ENCODE assay signal across 19 cellular contexts in the genomic region with DNA sequence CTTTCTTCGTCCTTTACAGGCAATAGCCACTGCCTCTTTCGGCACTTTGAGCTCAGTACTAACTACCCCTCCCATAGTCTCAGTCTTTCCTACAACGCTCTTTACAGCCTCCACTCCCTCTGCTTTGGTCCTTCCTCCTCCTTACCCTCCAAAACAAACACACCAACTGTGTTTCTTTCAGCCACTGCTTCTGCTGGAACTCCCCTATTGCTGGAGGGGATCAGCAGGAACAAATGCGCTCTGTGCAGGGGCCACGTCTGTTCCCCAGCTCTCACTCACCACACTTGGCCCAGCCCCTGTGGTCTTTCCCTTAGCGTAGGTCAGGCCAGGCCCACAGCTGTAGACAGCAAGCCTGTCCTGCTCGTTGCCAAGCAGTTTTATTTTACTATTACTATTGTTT. TPM values are rescaled to one million over a fixed set of nuclear protein-coding genes. Genes with fewer than 3 reads are reported as not detected.
DNase-seq lines count a peak whose midpoint lies in the region; ATAC-seq and TF ChIP-seq lines count a peak whose summit lies in the region.
"Had no signal": no experiment of that assay in that cellular context is flagged by ENCODE, and none has a peak within 500 bp of the region (broad histone marks: within the 10 kb centered on the region; RNA-seq: fewer than 3 reads in every experiment).

No MANE protein-coding gene starts in this region.

- intact Hi-C loops in lower leg skin (cut with DNase I; ENCODE audit: low total_unique reads): no loop called here

- H3K4me1 ChIP-seq in tibial nerve: peaks cover 0 to 82% (median 15%) of the 10 kb centered on the region in 4 donors
- H3K4me1 ChIP-seq: BE2C had no signal

- TF ChIP-seq POLR2A in tibial nerve (IDR thresholded peaks at IDR 0.05): no peak
- no peak for TF ChIP-seq POLR2A in lower leg skin (IDR thresholded peaks at IDR 0.05)

- ATAC-seq in activated T-cell treated with anti-CD3 and anti-CD28 coated beads, Interleukin-2, amount 50 U/mL, for 72 hours (replicated peaks in 1 of 2): no peak
- ATAC-seq: T-cell had no signal

- no peaks in the 10 kb centered on the region for H3K36me3 Mint-ChIP-seq in activated T-cell treated with anti-CD3 and anti-CD28 coated beads, Interleukin-2, amount 50 U/mL, for 72 hours (ENCODE audit: insufficient read depth in 2 of 2)
- H3K36me3 Mint-ChIP-seq in nephron (ENCODE audit: low read depth): no peaks in the 10 kb centered on the region
- H3K36me3 Mint-ChIP-seq: stimulated activated effector memory CD8-positive, alpha-beta T cell treated with anti-CD3 and anti-CD28 coated beads, Interleukin-12 subunit alpha, Interleukin-12 subunit beta, amount 100 ng/mL, for 72 hours; T-cell had no signal

- TF ChIP-seq CTCF in nephron (IDR thresholded peaks at IDR 0.05; ENCODE audit: unreplicated experiment in 3 of 3): no peak
- no peak for TF ChIP-seq CTCF in tibial nerve (IDR thresholded peaks at IDR 0.05)
- no peak for TF ChIP-seq CTCF in lower leg skin (IDR thresholded peaks at IDR 0.05)

- H3K4me3 Mint-ChIP-seq in activated T-cell treated with anti-CD3 and anti-CD28 coated beads, Interleukin-2, amount 50 U/mL, for 72 hours: no peak overlapping the region
- peak overlapping the region in 1 of 3 experiments; percentile 3 for H3K4me3 Mint-ChIP-seq in nephron
- H3K4me3 Mint-ChIP-seq: activated CD4-positive, alpha-beta T cell treated with anti-CD3 and anti-CD28 coated beads, Interleukin-2, amount 10 ng/mL, durations not matched to agents 24 days and 14 days; stimulated activated effector memory CD8-positive, alpha-beta T cell treated with anti-CD3 and anti-CD28 coated beads, Interleukin-12 subunit alpha, Interleukin-12 subunit beta, amount 100 ng/mL, for 72 hours; T-cell had no signal

- H3K4me3 ChIP-seq in tibial nerve (no peak overlapping the region), lower leg skin (ENCODE audit: low read depth, poor library complexity, severe bottlenecking) (no peak overlapping the region)

- peak overlapping the region; percentile 5 for H3K27ac Mint-ChIP-seq in activated T-cell treated with anti-CD3 and anti-CD28 coated beads, Interleukin-2, amount 50 U/mL, for 72 hours
- peak overlapping the region in 2 of 3 experiments; percentile 7 to 67 for H3K27ac Mint-ChIP-seq in nephron
- H3K27ac Mint-ChIP-seq: activated CD4-positive, alpha-beta T cell treated with anti-CD3 and anti-CD28 coated beads, Interleukin-2, amount 10 ng/mL, durations not matched to agents 24 days and 14 days; stimulated activated effector memory CD8-positive, alpha-beta T cell treated with anti-CD3 and anti-CD28 coated beads, Interleukin-12 subunit alpha, Interleukin-12 subunit beta, amount 100 ng/mL, for 72 hours; T-cell had no signal

- DNase-seq in activated T-cell treated with anti-CD3 and anti-CD28 coated beads, Interleukin-2, amount 50 U/mL, for 72 hours: no peak
- no peak for DNase-seq in activated T-cell treated with anti-CD3 and anti-CD28 coated beads, Interleukin-2, amount 50 U/mL, for 1 hour
- DNase-seq in ecto neural progenitor cell (ENCODE audit: low spot score) (peak; percentile 53), tibial nerve (ENCODE audit: low spot score in 2 of 2) (no peak), HCEC 1CT (no peak), dedifferentiated amniotic fluid mesenchymal stem cell (ENCODE audit: extremely low spot score) (no peak), lower leg skin (ENCODE audit: low spot score in 2 of 2) (no peak)
- DNase-seq: activated CD4-positive, alpha-beta T cell treated with anti-CD3 and anti-CD28 coated beads, Interleukin-2, amount 10 ng/mL, durations not matched to agents 24 days and 14 days; activated gamma-delta T cell treated with Interleukin-2 at 50 U/mL for 16 hours; BE2C; NCI-H1417 treated with DMSO at 0.1 percent for 48 hours; NCI-H526; SHP77 treated with DMSO at 0.1 percent for 48 hours; stimulated activated CD4-positive, alpha-beta T cell treated with anti-CD3 and anti-CD28 coated beads, Interleukin-15, amount 100 ng/mL, for 24 hours; T-cell; trophoblast cell had no signal

- H3K27me3 ChIP-seq in tibial nerve: no peaks in the 10 kb centered on the region
- H3K27me3 ChIP-seq: BE2C had no signal

- H3K36me3 ChIP-seq in tibial nerve: no peaks in the 10 kb centered on the region
- H3K36me3 ChIP-seq: BE2C had no signal

- WGBS in tibial nerve, 2 donors: 27 to 39% methylated on average over 7 of the region's 7 CpGs
- WGBS in lower leg skin, 2 donors: 77 to 79% methylated on average over 7 of the region's 7 CpGs

- no peaks in the 10 kb centered on the region for H3K9me3 Mint-ChIP-seq in activated T-cell treated with anti-CD3 and anti-CD28 coated beads, Interleukin-2, amount 50 U/mL, for 72 hours
- no peaks in the 10 kb centered on the region for H3K9me3 Mint-ChIP-seq in nephron
- H3K9me3 Mint-ChIP-seq: activated CD4-positive, alpha-beta T cell treated with anti-CD3 and anti-CD28 coated beads, Interleukin-2, amount 10 ng/mL, durations not matched to agents 24 days and 14 days; stimulated activated effector memory CD8-positive, alpha-beta T cell treated with anti-CD3 and anti-CD28 coated beads, Interleukin-12 subunit alpha, Interleukin-12 subunit beta, amount 100 ng/mL, for 72 hours; T-cell had no signal

- peak in 1 of 2 donors; percentile 33 for TF ChIP-seq EP300 in tibial nerve (IDR thresholded peaks at IDR 0.05)

- peak overlapping the region; percentile 32 to 89 (median 78) for H3K27ac ChIP-seq in tibial nerve
- H3K27ac ChIP-seq: 22Rv1 had no signal

- H3K9me3 ChIP-seq in tibial nerve: no peaks in the 10 kb centered on the region
- H3K9me3 ChIP-seq: BE2C had no signal

- no peaks in the 10 kb centered on the region for H3K27me3 Mint-ChIP-seq in activated T-cell treated with anti-CD3 and anti-CD28 coated beads, Interleukin-2, amount 50 U/mL, for 72 hours (ENCODE audit: low read depth)
- no peaks in the 10 kb centered on the region for H3K27me3 Mint-ChIP-seq in nephron (ENCODE audit: low read depth)
- H3K27me3 Mint-ChIP-seq: activated CD4-positive, alpha-beta T cell treated with anti-CD3 and anti-CD28 coated beads, Interleukin-2, amount 10 ng/mL, durations not matched to agents 24 days and 14 days; T-cell had no signal

- H3K4me1 Mint-ChIP-seq in activated T-cell treated with anti-CD3 and anti-CD28 coated beads, Interleukin-2, amount 50 U/mL, for 72 hours (ENCODE audit: low read depth): no peaks in the 10 kb centered on the region
- peaks cover 15% of the 10 kb centered on the region for H3K4me1 Mint-ChIP-seq in nephron
- H3K4me1 Mint-ChIP-seq: activated CD4-positive, alpha-beta T cell treated with anti-CD3 and anti-CD28 coated beads, Interleukin-2, amount 10 ng/mL, durations not matched to agents 24 days and 14 days; stimulated activated effector memory CD8-positive, alpha-beta T cell treated with anti-CD3 and anti-CD28 coated beads, Interleukin-12 subunit alpha, Interleukin-12 subunit beta, amount 100 ng/mL, for 72 hours; T-cell had no signal

RNA-seq across cellular contexts. Expression of a gene that starts 42.3 kb away (rescaled TPM):
- 10 to 100 TPM in 1 of 2 donors, 1 to 10 TPM in 1; 9.1 to 12.7 TPM for total RNA-seq in activated T-cell treated with anti-CD3 and anti-CD28 coated beads, Interleukin-2, amount 50 U/mL, for 72 hours
- total RNA-seq in tibial nerve (100 to 1,000 TPM in 1 of 4 donors, 10 to 100 TPM in 3; 82.5 to 135 (median 90.2) TPM), lower leg skin (10 to 100 TPM in 3 of 4 donors, 1 to 10 TPM in 1; 7.3 to 22.5 (median 17.4) TPM)

RNA-seq across cellular contexts. Expression of a gene that starts 59.0 kb away (rescaled TPM):
- total RNA-seq in activated T-cell treated with anti-CD3 and anti-CD28 coated beads, Interleukin-2, amount 50 U/mL, for 72 hours: 10 to 100 TPM; 13.4 to 18.3 TPM
- 10 to 100 TPM in 3 of 4 donors, 1 to 10 TPM in 1; 9.4 to 17.1 (median 14.0) TPM for total RNA-seq in tibial nerve
- 10 to 100 TPM in 3 of 4 donors, 1 to 10 TPM in 1; 5.5 to 14.1 (median 10.3) TPM for total RNA-seq in lower leg skin

RNA-seq across cellular contexts. Expression of a gene that starts 59.2 kb away (rescaled TPM):
- not detected for total RNA-seq in activated T-cell treated with anti-CD3 and anti-CD28 coated beads, Interleukin-2, amount 50 U/mL, for 72 hours
- total RNA-seq in tibial nerve (not detected), lower leg skin (not detected)
- total RNA-seq: activated CD4-positive, alpha-beta T cell treated with anti-CD3 and anti-CD28 coated beads, Interleukin-2, amount 10 ng/mL, durations not matched to agents 24 days and 14 days; T-cell had no signal
